24 cellular contexts compared by ENCODE assay signal in genomic region chrX:46788902-46789301, GRCh38. TPM values are rescaled to one million over a fixed set of nuclear protein-coding genes. Genes with fewer than 3 reads are reported as not detected.
DNase-seq lines count a peak whose midpoint lies in the region; ATAC-seq, FAIRE-seq and TF ChIP-seq lines count a peak whose summit lies in the region.
"Had no signal": no experiment of that assay in that cellular context is flagged by ENCODE, and none has a peak within 500 bp of the region (broad histone marks: within the 10 kb centered on the region; RNA-seq: fewer than 3 reads in every experiment).

No MANE protein-coding gene starts in this region.

- TF ChIP-seq RAD21 in HepG2 (CRISPR knock-in tag; IDR thresholded peaks at IDR 0.05), result no peak

- no peaks in the 10 kb centered on the region; the same call in 1 of the 2 replicates for H3K27me3 Mint-ChIP-seq in WTC11 (ENCODE audit: low read depth)
- H3K27me3 Mint-ChIP-seq: activated CD4-positive, alpha-beta T cell treated with anti-CD3 and anti-CD28 coated beads, Interleukin-2, amount 10 ng/mL, durations not matched to agents 24 days and 14 days; memory B cell; stimulated activated naive CD8-positive, alpha-beta T cell treated with anti-CD3 and anti-CD28 coated beads, Interleukin-15, amount 100 ng/mL, for 72 hours had no signal

- no peak overlapping the region for H3K4me3 Mint-ChIP-seq in WTC11
- H3K4me3 Mint-ChIP-seq: activated CD4-positive, alpha-beta T cell treated with anti-CD3 and anti-CD28 coated beads, Interleukin-2, amount 10 ng/mL, durations not matched to agents 24 days and 14 days; CD8-positive, alpha-beta memory T cell; memory B cell; stimulated activated naive CD8-positive, alpha-beta T cell treated with anti-CD3 and anti-CD28 coated beads, Interleukin-15, amount 100 ng/mL, for 72 hours had no signal

- TF ChIP-seq CTCF in HepG2 (CRISPR knock-in tag; IDR thresholded peaks at IDR 0.05), result no peak
- TF ChIP-seq CTCF in right lobe of liver (IDR thresholded peaks at IDR 0.05), result no peak
- no peak for TF ChIP-seq CTCF in WTC11 (IDR thresholded peaks at IDR 0.05)
- no peak for TF ChIP-seq CTCF in fibroblast of villous mesenchyme (IDR thresholded peaks at IDR 0.05; ENCODE audit: insufficient read depth, low read depth, low read length)

- H3K9me3 ChIP-seq in HepG2 (ENCODE audit: low read length), result no peaks in the 10 kb centered on the region
- H3K9me3 ChIP-seq in right lobe of liver, result no peaks in the 10 kb centered on the region
- H3K9me3 ChIP-seq: SJSA1 had no signal

- no peaks in the 10 kb centered on the region for H3K27me3 ChIP-seq in HepG2 (ENCODE audit: control insufficient read depth in 1 of 2, insufficient read depth in 2 of 2, low read length in 2 of 2)
- no peaks in the 10 kb centered on the region for H3K27me3 ChIP-seq in right lobe of liver
- H3K27me3 ChIP-seq: SJSA1 had no signal

- H3K4me1 Mint-ChIP-seq in WTC11, result peaks cover 21% of the 10 kb centered on the region

- no peaks in the 10 kb centered on the region for H3K36me3 Mint-ChIP-seq in WTC11
- H3K36me3 Mint-ChIP-seq: CD8-positive, alpha-beta memory T cell; memory B cell had no signal

- H2AFZ ChIP-seq in HepG2 (ENCODE audit: low read length), result no peak overlapping the region

- BruUV-seq in HepG2 (replicated peaks; lab: Mats Ljungman, UMichigan), result no TSS peak

- DNase-seq in HepG2 (ENCODE audit: low spot score) (no peak), right lobe of liver (no peak), WTC11 (ENCODE audit: low spot score) (no peak), fibroblast of villous mesenchyme (ENCODE audit: low read depth) (peak; percentile 39), RCC 7860 (ENCODE audit: low spot score) (no peak), midbrain (lab: John Stamatoyannopoulos, UW) (no peak), NCI-H345 (lab: John Stamatoyannopoulos, UW) (no peak)
- DNase-seq: ACHN; activated CD4-positive, alpha-beta T cell treated with anti-CD3 and anti-CD28 coated beads, Interleukin-2, amount 10 ng/mL, durations not matched to agents 24 days and 14 days; activated naive CD4-positive, alpha-beta T cell; activated T-cell treated with anti-CD3 and anti-CD28 coated beads for 4 hours; CD8-positive, alpha-beta memory T cell; cortex of kidney; erythroblast; head of caudate nucleus; NCI-H1930; PC-3; stimulated activated CD4-positive, alpha-beta T cell treated with anti-CD3 and anti-CD28 coated beads, Interleukin-12 subunit alpha, Interleukin-12 subunit beta, amount 100 ng/mL, for 4 hours; stimulated activated naive CD8-positive, alpha-beta T cell treated with anti-CD3 and anti-CD28 coated beads, Interleukin-15, amount 100 ng/mL, for 72 hours; T1000 had no signal

- intact Hi-C loops in HepG2 (cut with micrococcal nuclease; ENCODE audit: unreplicated experiment), result no loop called here
- intact Hi-C loops in right lobe of liver (cut with DNase I), result no loop called here

- H3K9ac ChIP-seq in HepG2 (ENCODE audit: insufficient read depth, low read depth, low read length), result no peak overlapping the region

- H3K9me3 Mint-ChIP-seq in WTC11, result no peaks in the 10 kb centered on the region
- H3K9me3 Mint-ChIP-seq: activated CD4-positive, alpha-beta T cell treated with anti-CD3 and anti-CD28 coated beads, Interleukin-2, amount 10 ng/mL, durations not matched to agents 24 days and 14 days; CD8-positive, alpha-beta memory T cell; memory B cell; stimulated activated naive CD8-positive, alpha-beta T cell treated with anti-CD3 and anti-CD28 coated beads, Interleukin-15, amount 100 ng/mL, for 72 hours had no signal

- FAIRE-seq in HepG2 (lab: Jason Lieb, UNC) (no peak), RCC 7860 (lab: Jason Lieb, UNC) (no peak)
- FAIRE-seq: islet of Langerhans had no signal

- H3K27ac Mint-ChIP-seq in WTC11, result no peak overlapping the region
- H3K27ac Mint-ChIP-seq: activated CD4-positive, alpha-beta T cell treated with anti-CD3 and anti-CD28 coated beads, Interleukin-2, amount 10 ng/mL, durations not matched to agents 24 days and 14 days; CD8-positive, alpha-beta memory T cell; memory B cell; stimulated activated naive CD8-positive, alpha-beta T cell treated with anti-CD3 and anti-CD28 coated beads, Interleukin-15, amount 100 ng/mL, for 72 hours had no signal

- ATAC-seq in HepG2 (no peak), right lobe of liver (no peak), WTC11 (peak; percentile 66), GM18520 (IDR thresholded peaks at IDR 0.05; ENCODE audit: unreplicated experiment) (no peak)
- ATAC-seq: PC-3; stimulated activated naive CD8-positive, alpha-beta T cell treated with anti-CD3 and anti-CD28 coated beads, Interleukin-15, amount 100 ng/mL, for 72 hours had no signal

- peaks cover 22% of the 10 kb centered on the region for H3K4me1 ChIP-seq in HepG2 (ENCODE audit: insufficient read depth, low read length)
- peaks cover 0 to 5% (median 0%) of the 10 kb centered on the region in 4 donors for H3K4me1 ChIP-seq in right lobe of liver

- H3K27ac ChIP-seq in HepG2 (ENCODE audit: extremely low read length, insufficient read depth, low read length), result no peak overlapping the region
- no peak overlapping the region for H3K27ac ChIP-seq in right lobe of liver
- H3K27ac ChIP-seq: SJSA1 had no signal

- CTCF ChIA-PET in HepG2 (lab: Yijun Ruan, JAX; ENCODE audit: low intra/inter-chr PET ratio, low total read pairs) (no interaction called here), WTC11 (lab: Charles Lee) (no interaction called here)

- TF ChIP-seq EP300 in HepG2 (IDR thresholded peaks at IDR 0.05; ENCODE audit: low read depth in 2 of 2, low read length in 2 of 2) (no peak), HepG2 (CRISPR knock-in tag; IDR thresholded peaks at IDR 0.05; ENCODE audit: borderline replicate concordance) (no peak)

- 50% methylated on average over 2 of the region's 4 CpGs for WGBS in HepG2 (ENCODE audit: low lambda C conversion rate)
- 0% methylated on average over 1 of the region's 4 CpGs for WGBS in right lobe of liver (ENCODE audit: insufficient coverage, low coverage, low lambda C conversion rate, missing lambda C conversion rate)

- in situ Hi-C loops in HepG2 (cut with HindIII; ENCODE audit: extremely low pct_ligation_motif_present, low pct_unique_long_range_greater_than_20kb), result no loop called here

- H3K79me2 ChIP-seq in HepG2 (ENCODE audit: insufficient read depth, low read length), result no peaks in the 10 kb centered on the region

- TF ChIP-seq POLR2A in HepG2 (IDR thresholded peaks at IDR 0.05; ENCODE audit: insufficient read depth in 1 of 2, low read depth in 2 of 2, low read length in 2 of 2) (no peak), right lobe of liver (IDR thresholded peaks at IDR 0.05) (no peak)

- H4K20me1 ChIP-seq in HepG2 (ENCODE audit: insufficient read depth, low read length), result no peaks in the 10 kb centered on the region

- POLR2A ChIA-PET in HepG2 (lab: Yijun Ruan, JAX), result no interaction called here
- POLR2A ChIA-PET in WTC11 (lab: Charles Lee), result no interaction called here

- H3K36me3 ChIP-seq in HepG2 (replicated peaks in 1 of 2; ENCODE audit: control insufficient read depth in 1 of 2, insufficient read depth in 2 of 2, low read length in 2 of 2) (no peaks in the 10 kb centered on the region), right lobe of liver (no peaks in the 10 kb centered on the region)
- H3K36me3 ChIP-seq: SJSA1 had no signal

- H3K4me3 ChIP-seq in HepG2 (replicated peaks in 1 of 3; ENCODE audit: insufficient read depth in 1 of 3, low read depth in 2 of 3, low read length in 3 of 3), result no peak overlapping the region
- no peak overlapping the region for H3K4me3 ChIP-seq in right lobe of liver
- no peak overlapping the region for H3K4me3 ChIP-seq in fibroblast of villous mesenchyme (ENCODE audit: low read depth, low read length)
- H3K4me3 ChIP-seq: SJSA1 had no signal

- no peak overlapping the region for H3K4me2 ChIP-seq in HepG2 (ENCODE audit: low read depth, low read length)

RNA-seq across cellular contexts. Expression of gene SLC9A7, which starts 30.0 kb away (rescaled TPM):
- total RNA-seq in HepG2 (2016; rRNA removed; fragmentation: Illumina TruSeq; extraction: Trizol), result 5.4 and 7.2 TPM in 2 replicates
- total RNA-seq in HepG2 (2016; cell fraction: cytosol; rRNA removed; fragmentation: Illumina TruSeq; extraction: Trizol; ENCODE audit: low read depth), result 2.0 and 3.5 TPM in 2 replicates
- total RNA-seq in HepG2 (2016; cell fraction: insoluble cytoplasmic fraction; rRNA removed; fragmentation: Illumina TruSeq; extraction: Trizol), result 3.9 and 7.8 TPM in 2 replicates
- total RNA-seq in HepG2 (2016; cell fraction: membrane; rRNA removed; fragmentation: Illumina TruSeq; extraction: Trizol), result 3.7 and 4.7 TPM in 2 replicates
- 6.6 and 8.3 TPM in 2 replicates for total RNA-seq in HepG2 (2016; cell fraction: nucleus; rRNA removed; fragmentation: Illumina TruSeq; extraction: Trizol)
- 5.5 and 5.8 TPM in 2 replicates for polyA plus RNA-seq in HepG2 (2011; rRNA removed)
- polyA plus RNA-seq in HepG2 (2011; cell fraction: cytosol; rRNA removed), result 4.7 and 5.0 TPM in 2 replicates
- 5.6 and 6.1 TPM in 2 replicates for polyA plus RNA-seq in HepG2 (2011; cell fraction: nucleus; rRNA removed)
- 1.5 and 1.6 TPM in 2 replicates for polyA plus RNA-seq in HepG2 (2012)
- polyA plus RNA-seq in HepG2 (2016; cell fraction: cytosol; fragmentation: Illumina TruSeq; extraction: Trizol; ENCODE audit: low read depth), result 0.59 and 0.72 TPM in 2 replicates
- polyA plus RNA-seq in HepG2 (2016; cell fraction: insoluble cytoplasmic fraction; fragmentation: Illumina TruSeq; extraction: Trizol; ENCODE audit: low read depth), result 1.6 and 2.0 TPM in 2 replicates
- 1.5 and 1.6 TPM in 2 replicates for polyA plus RNA-seq in HepG2 (2016; cell fraction: membrane; fragmentation: Illumina TruSeq; extraction: Trizol; ENCODE audit: low read depth)
- polyA plus RNA-seq in HepG2 (2016; cell fraction: nucleus; fragmentation: Illumina TruSeq; extraction: Trizol; ENCODE audit: insufficient read depth, low read depth), result 6.6 and 9.9 TPM in 2 replicates
- 6.5 and 21.6 TPM in 2 replicates for polyA minus RNA-seq in HepG2 (2011; rRNA and poly(A)+ RNA removed; ENCODE audit: low replicate concordance)
- polyA minus RNA-seq in HepG2 (2011; cell fraction: cytosol; rRNA and poly(A)+ RNA removed), result 7.3 and 7.9 TPM in 2 replicates
- 5.7 and 6.4 TPM in 2 replicates for polyA minus RNA-seq in HepG2 (2011; cell fraction: nucleus; rRNA and poly(A)+ RNA removed)
- 1 to 10 TPM; 5.7 to 9.0 (median 6.4) TPM for total RNA-seq in right lobe of liver
- total RNA-seq in WTC11 (2021), result 16.2 to 18.4 TPM (median 18.0 TPM) in 3 replicates
- total RNA-seq in fibroblast of villous mesenchyme, result 39.0 and 46.6 TPM in 2 replicates

RNA-seq across cellular contexts. Expression of gene RP2, which starts 47.9 kb away (rescaled TPM):
- 9.9 and 14.6 TPM in 2 replicates for total RNA-seq in HepG2 (2016; rRNA removed; fragmentation: Illumina TruSeq; extraction: Trizol)
- total RNA-seq in HepG2 (2016; cell fraction: cytosol; rRNA removed; fragmentation: Illumina TruSeq; extraction: Trizol; ENCODE audit: low read depth), result 0.81 and 1.1 TPM in 2 replicates
- 10.0 and 16.2 TPM in 2 replicates for total RNA-seq in HepG2 (2016; cell fraction: insoluble cytoplasmic fraction; rRNA removed; fragmentation: Illumina TruSeq; extraction: Trizol)
- total RNA-seq in HepG2 (2016; cell fraction: membrane; rRNA removed; fragmentation: Illumina TruSeq; extraction: Trizol), result 2.7 and 2.8 TPM in 2 replicates
- 4.8 and 5.0 TPM in 2 replicates for total RNA-seq in HepG2 (2016; cell fraction: nucleus; rRNA removed; fragmentation: Illumina TruSeq; extraction: Trizol)
- 3.5 and 5.0 TPM in 2 replicates for polyA plus RNA-seq in HepG2 (2011; rRNA removed)
- polyA plus RNA-seq in HepG2 (2011; cell fraction: cytosol; rRNA removed), result 2.0 and 2.6 TPM in 2 replicates
- polyA plus RNA-seq in HepG2 (2011; cell fraction: nucleus; rRNA removed), result 1.00 and 1.3 TPM in 2 replicates
- 3.7 and 4.9 TPM in 2 replicates for polyA plus RNA-seq in HepG2 (2012)
- 0.20 and 0.26 TPM in 2 replicates for polyA plus RNA-seq in HepG2 (2016; cell fraction: cytosol; fragmentation: Illumina TruSeq; extraction: Trizol; ENCODE audit: low read depth)
- 11.6 and 13.6 TPM in 2 replicates for polyA plus RNA-seq in HepG2 (2016; cell fraction: insoluble cytoplasmic fraction; fragmentation: Illumina TruSeq; extraction: Trizol; ENCODE audit: low read depth)
- 0.60 and 1.1 TPM in 2 replicates for polyA plus RNA-seq in HepG2 (2016; cell fraction: membrane; fragmentation: Illumina TruSeq; extraction: Trizol; ENCODE audit: low read depth)
- 5.1 and 5.7 TPM in 2 replicates for polyA plus RNA-seq in HepG2 (2016; cell fraction: nucleus; fragmentation: Illumina TruSeq; extraction: Trizol; ENCODE audit: insufficient read depth, low read depth)
- 2.5 and 9.4 TPM in 2 replicates for polyA minus RNA-seq in HepG2 (2011; rRNA and poly(A)+ RNA removed; ENCODE audit: low replicate concordance)
- polyA minus RNA-seq in HepG2 (2011; cell fraction: cytosol; rRNA and poly(A)+ RNA removed), result 4.1 and 4.7 TPM in 2 replicates
- 4.6 TPM in 2 replicates for polyA minus RNA-seq in HepG2 (2011; cell fraction: nucleus; rRNA and poly(A)+ RNA removed)
- total RNA-seq in right lobe of liver, result 1 to 10 TPM; 4.0 to 8.4 (median 6.4) TPM
- 6.2 to 6.9 TPM (median 6.4 TPM) in 3 replicates for total RNA-seq in WTC11 (2021)
- total RNA-seq in fibroblast of villous mesenchyme, result 19.0 and 38.4 TPM in 2 replicates
